1 cellular context compared by ENCODE assay signal in genomic region chr5:94111209-94112004, GRCh38.
TF ChIP-seq lines count a peak whose summit lies in the region.

No MANE protein-coding gene starts in this region.

TF ChIP-seq in HepG2, 621 proteins besides CTCF, POLR2A, EP300 and RAD21 (continued from another document and continues in another):
- TF ChIP-seq ZNF639 (CRISPR knock-in tag; conservative IDR thresholded peaks at IDR 0.05): peak; percentile 83; the same call in 1 of the 2 replicates
- TF ChIP-seq TEAD3 (CRISPR knock-in tag; optimal IDR thresholded peaks at IDR 0.05; ENCODE audit: borderline replicate concordance): peak; percentile 37
- TF ChIP-seq RNF219 (CRISPR knock-in tag; IDR thresholded peaks at IDR 0.05): no peak
- no peak for TF ChIP-seq ZNF30 (CRISPR knock-in tag; IDR thresholded peaks at IDR 0.05)
- peak; percentile 71; the same call in 1 of the 2 replicates for TF ChIP-seq ETV5 (CRISPR knock-in tag; IDR thresholded peaks at IDR 0.05; ENCODE audit: borderline replicate concordance)
- no peak for TF ChIP-seq NBN (conservative IDR thresholded peaks at IDR 0.05)
- no peak for TF ChIP-seq ZNF207 (IDR thresholded peaks at IDR 0.05; ENCODE audit: borderline replicate concordance)
- no peak for TF ChIP-seq ZNF550 (CRISPR knock-in tag; IDR thresholded peaks at IDR 0.05; ENCODE audit: borderline replicate concordance)
- TF ChIP-seq GLI4 (CRISPR knock-in tag; IDR thresholded peaks at IDR 0.05; ENCODE audit: borderline replicate concordance): peak; percentile 33; the same call in 1 of the 2 replicates
- TF ChIP-seq MXI1 (IDR thresholded peaks at IDR 0.05; ENCODE audit: borderline replicate concordance, low read depth, low read length): peak; percentile 92; the same call in 2 of the 3 replicates
- no peak for TF ChIP-seq ZNF674 (CRISPR knock-in tag; IDR thresholded peaks at IDR 0.05; ENCODE audit: low read depth)
- TF ChIP-seq ZNF280D (CRISPR knock-in tag; IDR thresholded peaks at IDR 0.05): no peak
- no peak for TF ChIP-seq NPAS2 (CRISPR knock-in tag; IDR thresholded peaks at IDR 0.05; ENCODE audit: borderline replicate concordance)
- peak; percentile 49; the same call in 1 of the 2 replicates for TF ChIP-seq SKIL (CRISPR knock-in tag; IDR thresholded peaks at IDR 0.05; ENCODE audit: borderline replicate concordance)
- TF ChIP-seq ZNF547 (CRISPR knock-in tag; IDR thresholded peaks at IDR 0.05): peak; percentile 69; the same call in 1 of the 2 replicates
- TF ChIP-seq PCBP1 (IDR thresholded peaks at IDR 0.05; ENCODE audit: borderline replicate concordance, low read depth, low read length): peak; percentile 88; the same call in 1 of the 2 replicates
- no peak; the same call in 1 of the 2 replicates for TF ChIP-seq EEA1 (CRISPR knock-in tag; IDR thresholded peaks at IDR 0.05; ENCODE audit: borderline replicate concordance)
- TF ChIP-seq ZNF878 (CRISPR knock-in tag; IDR thresholded peaks at IDR 0.05): peak; percentile 74
- peak; percentile 84 for TF ChIP-seq ZNF792 (CRISPR knock-in tag; IDR thresholded peaks at IDR 0.05)
- no peak for TF ChIP-seq MTF2 (CRISPR knock-in tag; IDR thresholded peaks at IDR 0.05; ENCODE audit: borderline replicate concordance)
- no peak for TF ChIP-seq GTF3A (CRISPR knock-in tag; conservative IDR thresholded peaks at IDR 0.05)
- no peak for TF ChIP-seq ZNF850 (CRISPR knock-in tag; conservative IDR thresholded peaks at IDR 0.05)
- no peak for TF ChIP-seq MIER2 (CRISPR knock-in tag; IDR thresholded peaks at IDR 0.05)
- TF ChIP-seq SMAD9 (CRISPR knock-in tag; IDR thresholded peaks at IDR 0.05): no peak
- 0 out of 2 replicates have a peak, but pooled peaks have one; percentile 33 for TF ChIP-seq ZNF816 (CRISPR knock-in tag; IDR thresholded peaks at IDR 0.05; ENCODE audit: borderline replicate concordance)
- TF ChIP-seq SOX6 (IDR thresholded peaks at IDR 0.05): no peak
- peak; percentile 62; the same call in 1 of the 2 replicates for TF ChIP-seq SOX6 (CRISPR knock-in tag; IDR thresholded peaks at IDR 0.05)
- TF ChIP-seq CHCHD3 (CRISPR knock-in tag; IDR thresholded peaks at IDR 0.05): peak; percentile 78; the same call in 1 of the 2 replicates
- no peak for TF ChIP-seq SCMH1 (CRISPR knock-in tag; IDR thresholded peaks at IDR 0.05; ENCODE audit: borderline replicate concordance)
- TF ChIP-seq ZNF484 (CRISPR knock-in tag; IDR thresholded peaks at IDR 0.05; ENCODE audit: borderline replicate concordance, low read depth): no peak
- peak; percentile 91 for TF ChIP-seq POLR2G (IDR thresholded peaks at IDR 0.05; ENCODE audit: low read depth, low read length)
- no peak for TF ChIP-seq ZNF142 (CRISPR knock-in tag; IDR thresholded peaks at IDR 0.05)
- TF ChIP-seq SMYD3 (CRISPR knock-in tag; IDR thresholded peaks at IDR 0.05): no peak; the same call in 1 of the 2 replicates
- TF ChIP-seq SATB2 (CRISPR knock-in tag; IDR thresholded peaks at IDR 0.05): no peak
- TF ChIP-seq ZKSCAN1 (IDR thresholded peaks at IDR 0.05; ENCODE audit: low read length): no peak
- peak; percentile 51; the same call in 1 of the 2 replicates for TF ChIP-seq E2F1 (CRISPR knock-in tag; IDR thresholded peaks at IDR 0.05)
- TF ChIP-seq ZNF740 (CRISPR knock-in tag; IDR thresholded peaks at IDR 0.05): no peak
- TF ChIP-seq ATF7 (IDR thresholded peaks at IDR 0.05): peak; percentile 30; the same call in 1 of the 2 replicates
- TF ChIP-seq ATF7 (CRISPR knock-in tag; IDR thresholded peaks at IDR 0.05): no peak; the same call in 1 of the 2 replicates
- TF ChIP-seq LCORL (IDR thresholded peaks at IDR 0.05): no peak
- peak; percentile 57; the same call in 1 of the 2 replicates for TF ChIP-seq LCORL (CRISPR knock-in tag; IDR thresholded peaks at IDR 0.05)
- no peak for TF ChIP-seq POLR2AphosphoS2 (IDR thresholded peaks at IDR 0.05; ENCODE audit: low read depth, low read length)
- TF ChIP-seq ZNF33A (CRISPR knock-in tag; IDR thresholded peaks at IDR 0.05; ENCODE audit: borderline replicate concordance): peak; percentile 67; the same call in 1 of the 2 replicates
- TF ChIP-seq ZNF780A (CRISPR knock-in tag; IDR thresholded peaks at IDR 0.05): 0 out of 2 replicates have a peak, but pooled peaks have one; percentile 21
